8 cellular contexts compared by ENCODE assay signal in genomic region chr11:47269002-47269828, GRCh38. TPM values are rescaled to one million over a fixed set of nuclear protein-coding genes. Genes with fewer than 3 reads are reported as not detected.
DNase-seq lines count a peak whose midpoint lies in the region; ATAC-seq, FAIRE-seq and TF ChIP-seq lines count a peak whose summit lies in the region.

No MANE protein-coding gene starts in this region.

- TF ChIP-seq POLR2A in endothelial cell of umbilical vein (IDR thresholded peaks at IDR 0.05; ENCODE audit: low read depth, low read length), result peak; percentile 8

- BruUV-seq in endothelial cell of umbilical vein (replicated peaks; lab: Mats Ljungman, UMichigan), result TSS peak; percentile 70

- H4K20me1 ChIP-seq in OCI-LY1 (ENCODE audit: insufficient read depth, low read length), result no peaks in the 10 kb centered on the region
- H4K20me1 ChIP-seq in endothelial cell of umbilical vein (replicated peaks; ENCODE audit: control insufficient read depth, extremely low read depth, insufficient read depth, low read length), result no peaks in the 10 kb centered on the region

- H3K4me1 ChIP-seq in HUES6 (ENCODE audit: control insufficient read depth, insufficient read depth, low read length) (peaks cover 26% of the 10 kb centered on the region), OCI-LY1 (ENCODE audit: insufficient read depth, low read length, severe bottlenecking) (peaks cover 46% of the 10 kb centered on the region), endothelial cell of umbilical vein (ENCODE audit: control insufficient read depth, extremely low read depth, insufficient read depth, low read length) (peaks cover 37% of the 10 kb centered on the region)

- H3K9me3 ChIP-seq in HUES6 (ENCODE audit: control insufficient read depth, insufficient read depth, low read depth, low read length) (no peaks in the 10 kb centered on the region), OCI-LY1 (ENCODE audit: low read length) (no peaks in the 10 kb centered on the region), endothelial cell of umbilical vein (replicated peaks; ENCODE audit: control insufficient read depth, insufficient read depth, low read length) (no peaks in the 10 kb centered on the region)

- POLR2A ChIA-PET in endothelial cell of umbilical vein (lab: Charles Lee), result interaction anchor here (1.0 kb wide), 1 partner anchor 55 kb away, joined by 11 read pairs; the partner anchor contains the start of gene DDB2

- H3K4me3 ChIP-seq in HUES6 (ENCODE audit: low read depth, low read length), result peak overlapping the region; percentile 95
- H3K4me3 ChIP-seq in OCI-LY1 (ENCODE audit: low read depth, low read length, poor library complexity, severe bottlenecking), result peak overlapping the region; percentile 87
- H3K4me3 ChIP-seq in endothelial cell of umbilical vein (replicated peaks in 1 of 3; ENCODE audit: insufficient read depth in 1 of 3, low read depth in 1 of 3, low read length in 3 of 3), result peak overlapping the region; percentile 66 to 93 (median 70)

- no peaks in the 10 kb centered on the region for H3K9me1 ChIP-seq in endothelial cell of umbilical vein (replicated peaks; ENCODE audit: control insufficient read depth, extremely low read depth, insufficient read depth, low read length)

- H3K27ac ChIP-seq in HUES6 (ENCODE audit: low read depth, low read length) (peak overlapping the region; percentile 61; the same call in 1 of the 2 replicates), OCI-LY1 (ENCODE audit: low read depth, low read length, poor library complexity, severe bottlenecking) (peak overlapping the region; percentile 75), endothelial cell of umbilical vein (ENCODE audit: insufficient read depth, low read depth, low read length) (peak overlapping the region; percentile 76)

- H3K9ac ChIP-seq in HUES6 (ENCODE audit: low read length), result peak overlapping the region; percentile 88
- H3K9ac ChIP-seq in OCI-LY1 (ENCODE audit: low read length), result peak overlapping the region; percentile 86
- H3K9ac ChIP-seq in endothelial cell of umbilical vein (replicated peaks; ENCODE audit: extremely low read depth, insufficient read depth, low read length), result peak overlapping the region; percentile 79

- dilution Hi-C loops in endothelial cell of umbilical vein (cut with MboI; ENCODE audit: extremely low pct_ligation_motif_present, low sequenced_read_pairs), result no loop called here

- H2AFZ ChIP-seq in OCI-LY1 (ENCODE audit: low read length), result peak overlapping the region; percentile 57; the same call in 1 of the 2 replicates
- H2AFZ ChIP-seq in endothelial cell of umbilical vein (ENCODE audit: low read depth, low read length), result peak overlapping the region; percentile 91

- peak; percentile 79 for FAIRE-seq in endothelial cell of umbilical vein (lab: Jason Lieb, UNC)

- peak; percentile 42 for ATAC-seq in GM21515 (IDR thresholded peaks at IDR 0.05; ENCODE audit: unreplicated experiment)

- H3K79me2 ChIP-seq in OCI-LY1 (ENCODE audit: insufficient read depth, low read length), result peaks cover 25% of the 10 kb centered on the region
- H3K79me2 ChIP-seq in endothelial cell of umbilical vein (ENCODE audit: control insufficient read depth, insufficient read depth, low read length), result peaks cover 25% of the 10 kb centered on the region

- H3K4me2 ChIP-seq in OCI-LY1 (ENCODE audit: low read length) (peak overlapping the region; percentile 100), endothelial cell of umbilical vein (ENCODE audit: insufficient read depth, low read length) (peak overlapping the region; percentile 81)

- in situ Hi-C loops in Caki2 (cut with HindIII; ENCODE audit: low pct_unique_long_range_greater_than_20kb, low sequenced_read_pairs), result no loop called here

- DNase-seq in Caki2 (ENCODE audit: low read depth) (peak; percentile 83), activated T-cell treated with anti-CD3 and anti-CD28 coated beads for 1 hour (ENCODE audit: low read depth) (peak; percentile 78), endothelial cell of umbilical vein (ENCODE audit: low read depth, low spot score) (peak; percentile 85), middle frontal gyrus (ENCODE audit: extremely low spot score, low spot score) (peak; percentile 77)
- DNase-seq in stimulated activated CD8-positive, alpha-beta memory T cell treated with anti-CD3 and anti-CD28 coated beads, Interleukin-2, amount 100 ng/mL, for 1 hour (ENCODE audit: low read depth in 2 of 2), result peak; percentile 67 to 72

- intact Hi-C loops in endothelial cell of umbilical vein (cut with micrococcal nuclease), result loop anchor here (1.0 to 5.0 kb wide), 4 partner anchors 20 to 138 kb away; partner anchors contain the start of genes DDB2 and SLC39A13

- H3K27me3 ChIP-seq in HUES6 (ENCODE audit: control insufficient read depth, insufficient read depth, low read length), result no peaks in the 10 kb centered on the region
- no peaks in the 10 kb centered on the region for H3K27me3 ChIP-seq in OCI-LY1 (ENCODE audit: insufficient read depth, low read length)
- no peaks in the 10 kb centered on the region for H3K27me3 ChIP-seq in endothelial cell of umbilical vein (ENCODE audit: control insufficient read depth in 2 of 2, insufficient read depth in 2 of 2, low read length in 2 of 2)

- no peaks in the 10 kb centered on the region for H3F3A ChIP-seq in OCI-LY1 (ENCODE audit: insufficient read depth, low read length)

- H3K9me2 ChIP-seq in OCI-LY1 (ENCODE audit: low read depth, low read length), result no peaks in the 10 kb centered on the region

- H3K36me3 ChIP-seq in HUES6 (ENCODE audit: control insufficient read depth, insufficient read depth, low read length), result peaks cover under 1% of the 10 kb centered on the region; the same call in 1 of the 2 replicates
- H3K36me3 ChIP-seq in OCI-LY1 (ENCODE audit: insufficient read depth, low read length), result peaks cover 5% of the 10 kb centered on the region; the same call in 1 of the 2 replicates
- no peaks in the 10 kb centered on the region for H3K36me3 ChIP-seq in endothelial cell of umbilical vein (ENCODE audit: control insufficient read depth in 2 of 2, extremely low read depth in 1 of 2, insufficient read depth in 2 of 2, low read length in 2 of 2)

- TF ChIP-seq CTCF in OCI-LY1 (IDR thresholded peaks at IDR 0.05; ENCODE audit: low read length), result no peak
- TF ChIP-seq CTCF in endothelial cell of umbilical vein (IDR thresholded peaks at IDR 0.05; ENCODE audit: extremely low read depth in 1 of 2, insufficient read depth in 1 of 2, low read depth in 1 of 2, low read length in 2 of 2), result no peak

- CTCF ChIA-PET in endothelial cell of umbilical vein (lab: Charles Lee), result interaction anchor here (0.7 to 1.8 kb wide), 5 partner anchors 10 to 89 kb away, joined by 3 to 7 read pairs (median 5); partner anchors contain the start of genes ACP2 and NR1H3

TF ChIP-seq in endothelial cell of umbilical vein, 7 proteins besides CTCF, POLR2A, EP300 and RAD21 (continues in another document):
- TF ChIP-seq POLR2AphosphoS5 (IDR thresholded peaks at IDR 0.05; ENCODE audit: insufficient read depth, low read depth, low read length), result no peak
- TF ChIP-seq, protein P1, sequence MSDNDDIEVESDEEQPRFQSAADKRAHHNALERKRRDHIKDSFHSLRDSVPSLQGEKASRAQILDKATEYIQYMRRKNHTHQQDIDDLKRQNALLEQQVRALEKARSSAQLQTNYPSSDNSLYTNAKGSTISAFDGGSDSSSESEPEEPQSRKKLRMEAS (IDR thresholded peaks at IDR 0.05; ENCODE audit: insufficient read depth, insufficient read length), result no peak

RNA-seq across cellular contexts. Expression of gene MADD, which starts 0.7 kb away (rescaled TPM):
- 3.1 and 9.7 TPM in 2 replicates for total RNA-seq in Caki2 (2014; rRNA removed; shearing (Covaris generic); ENCODE audit: low replicate concordance)
- total RNA-seq in endothelial cell of umbilical vein, result 36.8 and 38.5 TPM in 2 replicates
- polyA plus RNA-seq in endothelial cell of umbilical vein, result 25.5 and 35.3 TPM in 2 replicates
- polyA plus RNA-seq in endothelial cell of umbilical vein (2011; cell fraction: cytosol; rRNA removed), result 15.6 and 17.5 TPM in 2 replicates
- 72.4 and 96.5 TPM in 2 replicates for polyA plus RNA-seq in endothelial cell of umbilical vein (2011; cell fraction: nucleus; rRNA removed)
- 24.6 and 25.8 TPM in 2 replicates for polyA plus RNA-seq in endothelial cell of umbilical vein (2012)
- 73.1 and 89.7 TPM in 2 replicates for polyA minus RNA-seq in endothelial cell of umbilical vein
- polyA minus RNA-seq in endothelial cell of umbilical vein (2011; cell fraction: cytosol; rRNA and poly(A)+ RNA removed), result 54.2 TPM
- polyA minus RNA-seq in endothelial cell of umbilical vein (2011; cell fraction: nucleus; rRNA and poly(A)+ RNA removed), result 60.8 and 96.7 TPM in 2 replicates

RNA-seq across cellular contexts. Expression of gene NR1H3, which starts 11.4 kb away (rescaled TPM):
- 2.2 and 14.0 TPM in 2 replicates for total RNA-seq in Caki2 (2014; rRNA removed; shearing (Covaris generic); ENCODE audit: low replicate concordance)
- 7.4 and 9.8 TPM in 2 replicates for total RNA-seq in endothelial cell of umbilical vein
- 16.3 and 19.1 TPM in 2 replicates for polyA plus RNA-seq in endothelial cell of umbilical vein
- 12.3 and 14.0 TPM in 2 replicates for polyA plus RNA-seq in endothelial cell of umbilical vein (2011; cell fraction: cytosol; rRNA removed)
- 22.8 and 30.1 TPM in 2 replicates for polyA plus RNA-seq in endothelial cell of umbilical vein (2011; cell fraction: nucleus; rRNA removed)
- 7.4 and 8.4 TPM in 2 replicates for polyA plus RNA-seq in endothelial cell of umbilical vein (2012)
- 12.0 and 19.2 TPM in 2 replicates for polyA minus RNA-seq in endothelial cell of umbilical vein
- 50.5 TPM for polyA minus RNA-seq in endothelial cell of umbilical vein (2011; cell fraction: cytosol; rRNA and poly(A)+ RNA removed)
- 7.1 and 7.2 TPM in 2 replicates for polyA minus RNA-seq in endothelial cell of umbilical vein (2011; cell fraction: nucleus; rRNA and poly(A)+ RNA removed)

RNA-seq across cellular contexts. Expression of gene ACP2, which starts 20.6 kb away (rescaled TPM):
- total RNA-seq in Caki2 (2014; rRNA removed; shearing (Covaris generic); ENCODE audit: low replicate concordance), result 2.8 and 12.3 TPM in 2 replicates
- total RNA-seq in endothelial cell of umbilical vein, result 35.6 and 39.7 TPM in 2 replicates
- polyA plus RNA-seq in endothelial cell of umbilical vein, result 49.2 and 52.6 TPM in 2 replicates
- 32.4 and 38.2 TPM in 2 replicates for polyA plus RNA-seq in endothelial cell of umbilical vein (2011; cell fraction: cytosol; rRNA removed)
- 44.8 and 56.0 TPM in 2 replicates for polyA plus RNA-seq in endothelial cell of umbilical vein (2011; cell fraction: nucleus; rRNA removed)
- polyA plus RNA-seq in endothelial cell of umbilical vein (2012), result 22.8 and 24.6 TPM in 2 replicates
- polyA minus RNA-seq in endothelial cell of umbilical vein, result 36.5 and 42.3 TPM in 2 replicates
- 26.8 TPM for polyA minus RNA-seq in endothelial cell of umbilical vein (2011; cell fraction: cytosol; rRNA and poly(A)+ RNA removed)
- polyA minus RNA-seq in endothelial cell of umbilical vein (2011; cell fraction: nucleus; rRNA and poly(A)+ RNA removed), result 23.0 and 23.4 TPM in 2 replicates

RNA-seq across cellular contexts. Expression of gene DDB2, which starts 54.4 kb away (rescaled TPM):
- 49.6 and 52.1 TPM in 2 replicates for total RNA-seq in Caki2 (2014; rRNA removed; shearing (Covaris generic); ENCODE audit: low replicate concordance)
- 92.4 and 112 TPM in 2 replicates for total RNA-seq in endothelial cell of umbilical vein
- polyA plus RNA-seq in endothelial cell of umbilical vein, result 86.1 and 96.6 TPM in 2 replicates
- polyA plus RNA-seq in endothelial cell of umbilical vein (2011; cell fraction: cytosol; rRNA removed), result 70.3 and 77.1 TPM in 2 replicates
- 234 and 235 TPM in 2 replicates for polyA plus RNA-seq in endothelial cell of umbilical vein (2011; cell fraction: nucleus; rRNA removed)
- 93.7 and 116 TPM in 2 replicates for polyA plus RNA-seq in endothelial cell of umbilical vein (2012)
- 72.1 and 77.4 TPM in 2 replicates for polyA minus RNA-seq in endothelial cell of umbilical vein
- 45.6 TPM for polyA minus RNA-seq in endothelial cell of umbilical vein (2011; cell fraction: cytosol; rRNA and poly(A)+ RNA removed)
- polyA minus RNA-seq in endothelial cell of umbilical vein (2011; cell fraction: nucleus; rRNA and poly(A)+ RNA removed), result 58.0 and 75.8 TPM in 2 replicates

Comparison
In these comparisons a context has a peak if more than half of its experiments do, and no peak if none do; other contexts are left out.
1. Peak in every context shown above with its lines: DNase-seq, ATAC-seq, H3K4me3 ChIP-seq and H3K27ac ChIP-seq.